In the genomic region with DNA sequence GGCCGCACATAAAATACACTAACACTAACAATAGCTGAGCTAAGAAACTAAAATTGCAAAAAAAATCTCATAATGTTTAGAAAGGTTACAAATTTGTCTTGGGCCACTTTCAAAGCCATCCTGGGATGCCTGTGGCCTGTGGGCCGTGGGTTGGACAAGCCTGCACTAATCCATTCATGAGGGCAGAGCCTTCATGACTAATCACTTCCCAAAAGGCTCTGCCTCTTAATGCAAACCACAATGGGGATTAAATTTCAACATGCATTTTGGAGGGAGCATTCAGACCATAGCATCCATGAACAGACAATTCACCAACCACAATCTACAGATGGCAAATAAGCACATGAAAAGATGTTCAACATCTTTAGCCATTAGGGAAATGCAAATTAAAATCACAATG, we compare ENCODE assay signal across 12 cellular contexts.
DNase-seq lines count a peak whose midpoint lies in the region; ATAC-seq and TF ChIP-seq lines count a peak whose summit lies in the region.
"Had no signal": no experiment of that assay in that cellular context is flagged by ENCODE, and none has a peak within 500 bp of the region (broad histone marks: within the 10 kb centered on the region; RNA-seq: fewer than 3 reads in every experiment).

No MANE protein-coding gene starts in this region.

- intact Hi-C loops in cardiac septum (cut with DNase I) (no loop called here), testis (cut with DNase I; ENCODE audit: low total_unique reads) (no loop called here)

- H3K27ac ChIP-seq in ACC112 (ENCODE audit: low read depth, low read length) (peak overlapping the region; percentile 50), RWPE2 (ENCODE audit: poor library complexity, severe bottlenecking) (peak overlapping the region; percentile 46), testis (no peak overlapping the region)
- H3K27ac ChIP-seq: C4-2B, esophagus muscularis mucosa had no signal

- peaks cover 5% of the 10 kb centered on the region for H3K79me2 ChIP-seq in ACC112 (ENCODE audit: control insufficient read depth, insufficient read depth, low read length, unreplicated experiment)

- DNase-seq in HCEC 1CT (peak; percentile 89), RWPE2 (ENCODE audit: low spot score) (no peak), fibroblast of mammary gland (ENCODE audit: low read depth) (peak; percentile 90), hippocampal formation (lab: John Stamatoyannopoulos, UW) (no peak), cardiac septum (ENCODE audit: low spot score) (no peak), testis (no peak)
- no peak for DNase-seq in stimulated activated CD4-positive, alpha-beta T cell treated with anti-CD3 and anti-CD28 coated beads, Interleukin-4, amount 100 ng/mL, for 1 hour
- DNase-seq: left colon, NCI-H146 had no signal

- H3K36me3 ChIP-seq in ACC112 (ENCODE audit: insufficient read depth, low read length) = peaks cover 11% of the 10 kb centered on the region; the same call in 1 of the 2 replicates
- peaks cover 6% of the 10 kb centered on the region for H3K36me3 ChIP-seq in RWPE2 (ENCODE audit: low read depth)
- no peaks in the 10 kb centered on the region for H3K36me3 ChIP-seq in testis (ENCODE audit: low read depth, missing control alignments)

- TF ChIP-seq POLR2A in testis (IDR thresholded peaks at IDR 0.05) = no peak

- H3K4me1 ChIP-seq in ACC112 (ENCODE audit: control insufficient read depth, insufficient read depth, low read length, unreplicated experiment) (peaks cover 45% of the 10 kb centered on the region), RWPE2 (ENCODE audit: insufficient read depth, poor library complexity, severe bottlenecking) (peaks cover 15% of the 10 kb centered on the region), testis (no peaks in the 10 kb centered on the region)

- H3K9me3 ChIP-seq in RWPE2 (ENCODE audit: severe bottlenecking) (no peaks in the 10 kb centered on the region), testis (no peaks in the 10 kb centered on the region)
- H3K9me3 ChIP-seq: esophagus muscularis mucosa had no signal

- 91 to 96% methylated on average over 2 of the region's 2 CpGs for WGBS in testis, 2 donors

- H3K27me3 ChIP-seq in ACC112 (ENCODE audit: insufficient read depth, low read length) (no peaks in the 10 kb centered on the region), RWPE2 (ENCODE audit: insufficient read depth, poor library complexity, severe bottlenecking) (no peaks in the 10 kb centered on the region), testis (no peaks in the 10 kb centered on the region)
- H3K27me3 ChIP-seq: esophagus muscularis mucosa had no signal

- peak; percentile 97 for ATAC-seq in RWPE2 (ENCODE audit: low read depth)
- ATAC-seq: left colon had no signal

- no peak for TF ChIP-seq CTCF in RWPE2 (IDR thresholded peaks at IDR 0.05; ENCODE audit: poor library complexity, severe bottlenecking)
- no peak for TF ChIP-seq CTCF in fibroblast of mammary gland (conservative IDR thresholded peaks at IDR 0.05; ENCODE audit: control insufficient read depth, insufficient read depth, low read depth, low read length)
- TF ChIP-seq CTCF in testis (IDR thresholded peaks at IDR 0.05) = no peak

- H3K4me3 ChIP-seq in ACC112 (ENCODE audit: low read depth, low read length) = no peak overlapping the region
- H3K4me3 ChIP-seq in RWPE2 (ENCODE audit: severe bottlenecking) = no peak overlapping the region
- no peak overlapping the region for H3K4me3 ChIP-seq in fibroblast of mammary gland (ENCODE audit: control insufficient read depth, low read depth, low read length)
- no peak overlapping the region for H3K4me3 ChIP-seq in testis
- H3K4me3 ChIP-seq: esophagus muscularis mucosa had no signal

- H2AFZ ChIP-seq in ACC112 (ENCODE audit: low read length, unreplicated experiment) = no peak overlapping the region

Comparison
In these comparisons a context has a peak if more than half of its experiments do, and no peak if none do; other contexts are left out.
1. H3K27ac ChIP-seq: peak in ACC112 (single experiment) and RWPE2 (single experiment); none in testis (0 of 2).
2. DNase-seq: peak in HCEC 1CT (single experiment) and fibroblast of mammary gland (single experiment); none in RWPE2 (single experiment), stimulated activated CD4-positive, alpha-beta T cell treated with anti-CD3 and anti-CD28 coated beads, Interleukin-4, amount 100 ng/mL, for 1 hour (single experiment), hippocampal formation (0 of 2), cardiac septum (single experiment) and testis (single experiment).